In genomic region chr3:143991713-143992112, GRCh38 we compare ENCODE assay signal across 15 cellular contexts.
"Had no signal": no experiment of that assay in that cellular context is flagged by ENCODE, and none has a peak within 500 bp of the region (broad histone marks: within the 10 kb centered on the region; RNA-seq: fewer than 3 reads in every experiment).

No MANE protein-coding gene starts in this region.

- H3K9me3 Mint-ChIP-seq: activated CD4-positive, alpha-beta memory T cell treated with anti-CD3 and anti-CD28 coated beads for 36 hours; activated naive CD8-positive, alpha-beta T cell treated with anti-CD3 and anti-CD28 coated beads, Interleukin-2, amount 10 ng/mL, durations not matched to agents 7 days and 5 days; activated T-cell treated with anti-CD3 and anti-CD28 coated beads, Interleukin-2, amount 50 U/mL, for 72 hours; endodermal cell; naive B cell had no signal

- FAIRE-seq: bronchial epithelial cell, urothelium cell line had no signal

- H3K27me3 Mint-ChIP-seq: activated CD4-positive, alpha-beta memory T cell treated with anti-CD3 and anti-CD28 coated beads for 36 hours; activated naive CD8-positive, alpha-beta T cell treated with anti-CD3 and anti-CD28 coated beads, Interleukin-2, amount 10 ng/mL, durations not matched to agents 7 days and 5 days; naive B cell had no signal

- H3K4me3 Mint-ChIP-seq: activated CD4-positive, alpha-beta memory T cell treated with anti-CD3 and anti-CD28 coated beads for 36 hours; activated naive CD8-positive, alpha-beta T cell treated with anti-CD3 and anti-CD28 coated beads, Interleukin-2, amount 10 ng/mL, durations not matched to agents 7 days and 5 days; activated T-cell treated with anti-CD3 and anti-CD28 coated beads, Interleukin-2, amount 50 U/mL, for 72 hours; endodermal cell; naive B cell had no signal

- H3K27ac Mint-ChIP-seq: activated CD4-positive, alpha-beta memory T cell treated with anti-CD3 and anti-CD28 coated beads for 36 hours; activated naive CD8-positive, alpha-beta T cell treated with anti-CD3 and anti-CD28 coated beads, Interleukin-2, amount 10 ng/mL, durations not matched to agents 7 days and 5 days; activated T-cell treated with anti-CD3 and anti-CD28 coated beads, Interleukin-2, amount 50 U/mL, for 72 hours; endodermal cell had no signal

- ATAC-seq: activated T-cell treated with anti-CD3 and anti-CD28 coated beads, Interleukin-2, amount 50 U/mL, for 72 hours had no signal

- H3K9me3 ChIP-seq: stomach, thyroid gland had no signal

- H3K36me3 ChIP-seq: thyroid gland had no signal

- H3K4me3 ChIP-seq: lung, skin epidermis, stomach, thyroid gland had no signal

- H3K27ac ChIP-seq: skin epidermis, stomach, thyroid gland had no signal

- H3K4me1 ChIP-seq: thyroid gland had no signal

- H3K27me3 ChIP-seq: stomach, thyroid gland had no signal

- DNase-seq: activated CD4-positive, alpha-beta memory T cell treated with anti-CD3 and anti-CD28 coated beads for 36 hours; activated CD4-positive, alpha-beta T cell treated with anti-CD3 and anti-CD28 coated beads for 1 hour; activated naive CD8-positive, alpha-beta T cell treated with anti-CD3 and anti-CD28 coated beads, Interleukin-2, amount 10 ng/mL, durations not matched to agents 7 days and 5 days; activated T-cell treated with anti-CD3 and anti-CD28 coated beads, Interleukin-2, amount 50 U/mL, for 72 hours; anterior cingulate cortex; endodermal cell; erythroblast; naive B cell; retina; stomach; thyroid gland had no signal
